In genomic region chr17:28551421-28552186, GRCh38 we compare ENCODE assay signal across 1 cellular context.
TF ChIP-seq lines count a peak whose summit lies in the region.

No MANE protein-coding gene starts in this region.

TF ChIP-seq in SK-N-SH, 30 proteins besides CTCF, POLR2A, EP300 and RAD21 (continued from another document):
- TF ChIP-seq, protein P1, sequence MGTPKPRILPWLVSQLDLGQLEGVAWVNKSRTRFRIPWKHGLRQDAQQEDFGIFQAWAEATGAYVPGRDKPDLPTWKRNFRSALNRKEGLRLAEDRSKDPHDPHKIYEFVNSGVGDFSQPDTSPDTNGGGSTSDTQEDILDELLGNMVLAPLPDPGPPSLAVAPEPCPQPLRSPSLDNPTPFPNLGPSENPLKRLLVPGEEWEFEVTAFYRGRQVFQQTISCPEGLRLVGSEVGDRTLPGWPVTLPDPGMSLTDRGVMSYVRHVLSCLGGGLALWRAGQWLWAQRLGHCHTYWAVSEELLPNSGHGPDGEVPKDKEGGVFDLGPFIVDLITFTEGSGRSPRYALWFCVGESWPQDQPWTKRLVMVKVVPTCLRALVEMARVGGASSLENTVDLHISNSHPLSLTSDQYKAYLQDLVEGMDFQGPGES (IDR thresholded peaks at IDR 0.05; ENCODE audit: low read depth, low read length), result no peak
